9 cellular contexts compared by ENCODE assay signal in the genomic region with DNA sequence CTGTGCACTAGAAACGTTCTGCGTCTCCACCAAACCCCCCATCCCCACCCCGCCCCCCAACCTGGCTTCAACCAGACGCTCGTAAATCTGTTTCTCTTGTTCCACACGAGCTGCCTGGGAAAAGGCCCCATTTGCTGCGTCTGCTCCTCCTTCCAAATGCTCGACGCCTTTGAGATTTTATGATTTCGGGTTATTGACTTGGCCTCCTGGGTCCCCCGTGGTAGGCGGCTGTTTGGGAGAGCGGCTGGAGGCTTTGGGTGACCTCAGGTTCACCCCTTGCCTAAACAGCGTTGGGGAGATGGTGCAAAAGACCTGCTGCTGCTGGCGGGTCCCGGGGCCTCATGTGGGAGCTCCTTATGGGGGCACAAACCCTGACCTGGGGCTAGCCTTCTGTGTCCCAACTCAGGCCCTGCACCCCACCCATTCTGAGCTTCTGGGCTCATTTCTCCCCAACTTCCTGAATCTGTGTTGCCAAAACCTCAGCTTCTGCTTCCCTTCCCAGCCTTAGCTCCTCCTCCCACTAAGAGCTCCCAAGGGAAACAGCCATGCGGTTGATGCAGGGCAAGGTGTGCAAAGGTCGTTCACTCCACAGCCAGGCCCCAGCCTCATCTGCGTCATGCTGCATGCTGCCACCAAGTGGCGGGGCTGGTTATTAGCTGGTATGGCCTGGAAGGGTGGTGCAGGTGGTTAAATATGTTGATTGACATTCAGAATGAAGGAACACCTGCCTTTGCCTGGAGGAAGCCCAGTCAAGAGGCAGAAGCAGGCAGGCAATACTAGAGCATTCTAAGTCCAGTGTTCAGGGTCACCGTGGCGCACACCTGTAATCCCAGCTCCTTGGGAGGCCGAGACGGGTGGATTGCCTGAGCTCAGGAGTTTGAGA. TPM values are rescaled to one million over a fixed set of nuclear protein-coding genes. Genes with fewer than 3 reads are reported as not detected.
A peak's percentile ranks its signal among the peaks of the same experiment; 100 is the strongest.
DNase-seq lines count a peak whose midpoint lies in the region; ATAC-seq, FAIRE-seq and TF ChIP-seq lines count a peak whose summit lies in the region.
"Had no signal": no experiment of that assay in that cellular context is flagged by ENCODE, and none has a peak within 500 bp of the region (broad histone marks: within the 10 kb centered on the region; RNA-seq: fewer than 3 reads in every experiment).

No MANE protein-coding gene starts in this region.

- H3K27ac ChIP-seq in keratinocyte (ENCODE audit: control insufficient read depth, insufficient read depth, low read length), result no peak overlapping the region

- H3K36me3 ChIP-seq in keratinocyte (ENCODE audit: control insufficient read depth in 2 of 2, extremely low read depth in 1 of 2, insufficient read depth in 2 of 2, low read length in 2 of 2), result no peaks in the 10 kb centered on the region

- dilution Hi-C loops in keratinocyte (cut with MboI; ENCODE audit: extremely low pct_ligation_motif_present, low sequenced_read_pairs), result no loop called here

- no peaks in the 10 kb centered on the region for H3K27me3 ChIP-seq in keratinocyte (ENCODE audit: control insufficient read depth, extremely low read depth, insufficient read depth, low read length)

- H3K4me2 ChIP-seq in keratinocyte (ENCODE audit: control insufficient read depth, extremely low read depth, insufficient read depth, low read depth, low read length), result no peak overlapping the region

- H3K4me1 ChIP-seq in keratinocyte (ENCODE audit: control insufficient read depth, extremely low read depth, insufficient read depth, low read length), result no peaks in the 10 kb centered on the region

- no peak overlapping the region for H3K4me3 ChIP-seq in keratinocyte (ENCODE audit: control insufficient read depth in 2 of 3, extremely low read depth in 1 of 3, insufficient read depth in 2 of 3, low read depth in 1 of 3, low read length in 3 of 3)

- H2AFZ ChIP-seq in keratinocyte (ENCODE audit: control insufficient read depth, low read length), result no peak overlapping the region

- FAIRE-seq in keratinocyte (lab: Jason Lieb, UNC), result no peak

- no peaks in the 10 kb centered on the region for H4K20me1 ChIP-seq in keratinocyte (ENCODE audit: control insufficient read depth, extremely low read depth, insufficient read depth, low read length)

- H3K4me1 Mint-ChIP-seq in activated CD8-positive, alpha-beta T cell treated with anti-CD3 and anti-CD28 coated beads, Interleukin-2, amount 10 ng/mL, durations not matched to agents 7 days and 5 days (ENCODE audit: low read depth), result no peaks in the 10 kb centered on the region

- no peaks in the 10 kb centered on the region for H3K36me3 Mint-ChIP-seq in activated CD8-positive, alpha-beta T cell treated with anti-CD3 and anti-CD28 coated beads, Interleukin-2, amount 10 ng/mL, durations not matched to agents 7 days and 5 days (ENCODE audit: low read depth)

- POLR2A ChIA-PET in activated CD8-positive, alpha-beta T cell treated with anti-CD3 and anti-CD28 coated beads, Interleukin-2, amount 10 ng/mL, durations not matched to agents 7 days and 5 days (lab: Charles Lee), result no interaction called here

- H3K79me2 ChIP-seq in keratinocyte (ENCODE audit: control insufficient read depth, insufficient read depth, low read length), result no peaks in the 10 kb centered on the region

- no peaks in the 10 kb centered on the region for H3K9me3 Mint-ChIP-seq in activated CD8-positive, alpha-beta T cell treated with anti-CD3 and anti-CD28 coated beads, Interleukin-2, amount 10 ng/mL, durations not matched to agents 7 days and 5 days (ENCODE audit: insufficient read depth)

- no peak overlapping the region for H3K9ac ChIP-seq in keratinocyte (ENCODE audit: control insufficient read depth, extremely low read depth, insufficient read depth, low read length)

- DNase-seq in COLO668 (lab: John Stamatoyannopoulos, UW; ENCODE audit: unreplicated experiment), result peak; percentile 81
- peak; percentile 95 for DNase-seq in NCI-H2171 (lab: John Stamatoyannopoulos, UW)
- DNase-seq in activated CD8-positive, alpha-beta T cell treated with anti-CD3 and anti-CD28 coated beads, Interleukin-2, amount 10 ng/mL, durations not matched to agents 7 days and 5 days, result peak; percentile 43
- DNase-seq in keratinocyte (ENCODE audit: low read depth, low spot score), result no peak
- DNase-seq in activated CD4-positive, CD25-positive, alpha-beta regulatory T cell treated with anti-CD3 and anti-CD28 coated beads, Interleukin-2, amount 50 U/mL, for 72 hours, result no peak

- CTCF ChIA-PET in activated CD8-positive, alpha-beta T cell treated with anti-CD3 and anti-CD28 coated beads, Interleukin-2, amount 10 ng/mL, durations not matched to agents 7 days and 5 days (lab: Charles Lee), result interaction anchor here (0.7 to 1.4 kb wide), 7 partner anchors 12 to 422 kb away, joined by 3 to 5 read pairs (median 3); no protein-coding TSS in a partner anchor

- H3K4me3 Mint-ChIP-seq in activated CD8-positive, alpha-beta T cell treated with anti-CD3 and anti-CD28 coated beads, Interleukin-2, amount 10 ng/mL, durations not matched to agents 7 days and 5 days, result no peak overlapping the region

- no peaks in the 10 kb centered on the region for H3K9me1 ChIP-seq in keratinocyte (ENCODE audit: control insufficient read depth, extremely low read depth, insufficient read depth, low read length)

- ATAC-seq in GM19463 (IDR thresholded peaks at IDR 0.05; ENCODE audit: unreplicated experiment) (peak; percentile 71), GM19324 (IDR thresholded peaks at IDR 0.05; ENCODE audit: low FRiP score, unreplicated experiment) (no peak), GM21526 (IDR thresholded peaks at IDR 0.05; ENCODE audit: low FRiP score, unreplicated experiment) (no peak)
- ATAC-seq in activated CD8-positive, alpha-beta T cell treated with anti-CD3 and anti-CD28 coated beads, Interleukin-2, amount 10 ng/mL, durations not matched to agents 7 days and 5 days, result peak; percentile 71

- H3K27ac Mint-ChIP-seq in activated CD8-positive, alpha-beta T cell treated with anti-CD3 and anti-CD28 coated beads, Interleukin-2, amount 10 ng/mL, durations not matched to agents 7 days and 5 days, result no peak overlapping the region

- peak; percentile 52 to 91 (median 66) for TF ChIP-seq CTCF in keratinocyte (optimal IDR thresholded peaks at IDR 0.05 in 1 of 3, IDR thresholded peaks at IDR 0.05 in 1 of 3, conservative IDR thresholded peaks at IDR 0.05 in 1 of 3; ENCODE audit: extremely low read depth in 1 of 3, insufficient read depth in 2 of 3, low read length in 3 of 3)

- H3K27me3 Mint-ChIP-seq in activated CD8-positive, alpha-beta T cell treated with anti-CD3 and anti-CD28 coated beads, Interleukin-2, amount 10 ng/mL, durations not matched to agents 7 days and 5 days (ENCODE audit: low read depth), result no peaks in the 10 kb centered on the region

- no peaks in the 10 kb centered on the region for H3K9me3 ChIP-seq in keratinocyte (ENCODE audit: control insufficient read depth, low read depth, low read length)

RNA-seq across cellular contexts. Expression of gene ELN, which starts 49.1 kb away (rescaled TPM):
- not detected for total RNA-seq in activated CD8-positive, alpha-beta T cell treated with anti-CD3 and anti-CD28 coated beads, Interleukin-2, amount 10 ng/mL, durations not matched to agents 7 days and 5 days
- not detected in 3 replicates for polyA plus RNA-seq in keratinocyte
- polyA plus RNA-seq in keratinocyte (2011; ENCODE audit: low read depth), result not detected
- polyA plus RNA-seq in keratinocyte (2011; cell fraction: cytosol; rRNA removed), result not detected in 2 replicates
- polyA plus RNA-seq in keratinocyte (2011; cell fraction: nucleus; rRNA removed), result not detected in 2 replicates
- 0.07 TPM in 1 of 2 replicates, not detected in the other for polyA plus RNA-seq in keratinocyte (2012; ENCODE audit: low replicate concordance)
- not detected in 3 replicates for polyA minus RNA-seq in keratinocyte
- polyA minus RNA-seq in keratinocyte (2011; cell fraction: cytosol; rRNA and poly(A)+ RNA removed), result not detected
- polyA minus RNA-seq in keratinocyte (2011; cell fraction: nucleus; rRNA and poly(A)+ RNA removed), result not detected in 2 replicates
- polyA plus RNA-seq: neural cell had no signal

Comparison
In these comparisons a context has a peak if more than half of its experiments do, and no peak if none do; other contexts are left out.
1. DNase-seq: peak in COLO668 (single experiment), NCI-H2171 (single experiment) and activated CD8-positive, alpha-beta T cell treated with anti-CD3 and anti-CD28 coated beads, Interleukin-2, amount 10 ng/mL, durations not matched to agents 7 days and 5 days (single experiment); none in keratinocyte (single experiment) and activated CD4-positive, CD25-positive, alpha-beta regulatory T cell treated with anti-CD3 and anti-CD28 coated beads, Interleukin-2, amount 50 U/mL, for 72 hours (single experiment).
2. ATAC-seq: peak in GM19463 (single experiment) and activated CD8-positive, alpha-beta T cell treated with anti-CD3 and anti-CD28 coated beads, Interleukin-2, amount 10 ng/mL, durations not matched to agents 7 days and 5 days (single experiment); none in GM19324 (single experiment) and GM21526 (single experiment).